ENCODE assay signal across 14 cellular contexts in genomic region chr3:114333180-114333922, GRCh38. TPM values are rescaled to one million over a fixed set of nuclear protein-coding genes. Genes with fewer than 3 reads are reported as not detected.
DNase-seq lines count a peak whose midpoint lies in the region; ATAC-seq and TF ChIP-seq lines count a peak whose summit lies in the region.
"Had no signal": no experiment of that assay in that cellular context is flagged by ENCODE, and none has a peak within 500 bp of the region (broad histone marks: within the 10 kb centered on the region; RNA-seq: fewer than 3 reads in every experiment).

No MANE protein-coding gene starts in this region.

- H3K4me3 Mint-ChIP-seq in naive thymus-derived CD8-positive, alpha-beta T cell = no peak overlapping the region

- 0 out of 2 replicates have a peak overlapping the region, but pooled peaks have one; percentile 7 for H2AFZ ChIP-seq in Karpas-422 (ENCODE audit: low read length)

- no peaks in the 10 kb centered on the region for H3K27me3 ChIP-seq in Karpas-422 (ENCODE audit: low read length)

- no peak overlapping the region for H3K9ac ChIP-seq in Karpas-422 (ENCODE audit: low read length)

- POLR2A ChIA-PET in naive thymus-derived CD8-positive, alpha-beta T cell (lab: Charles Lee) = no interaction called here

- H3K9me3 Mint-ChIP-seq in naive thymus-derived CD8-positive, alpha-beta T cell = peaks cover 0 to 11% (median 0%) of the 10 kb centered on the region in 9 donors

- H3K27me3 Mint-ChIP-seq in naive thymus-derived CD8-positive, alpha-beta T cell = no peaks in the 10 kb centered on the region

- H3K27ac ChIP-seq in Karpas-422 (ENCODE audit: low read length) (no peak overlapping the region), angular gyrus (ENCODE audit: low read depth, low read length) (peak overlapping the region; percentile 80)

- DNase-seq in EH (ENCODE audit: low read depth) = peak; percentile 7
- DNase-seq in Karpas-422 = no peak
- DNase-seq in naive thymus-derived CD8-positive, alpha-beta T cell = no peak
- DNase-seq in NCI-H2029 treated with DMSO at 0.1 percent for 48 hours (lab: John Stamatoyannopoulos, UW) = no peak
- no peak for DNase-seq in NCI-H774 (lab: John Stamatoyannopoulos, UW)
- DNase-seq in foreskin fibroblast = no peak
- DNase-seq: activated effector memory CD4-positive, alpha-beta T cell treated with Interleukin-2 at 50 U/mL for 16 hours; cortex of kidney; left cardiac atrium; NCI-H2029 had no signal

- H3K4me2 ChIP-seq in Karpas-422 (ENCODE audit: low read depth, low read length, poor library complexity, severe bottlenecking) = peak overlapping the region; percentile 22

- H3K4me3 ChIP-seq in Karpas-422 (ENCODE audit: low read length) = no peak overlapping the region
- no peak overlapping the region for H3K4me3 ChIP-seq in foreskin fibroblast (ENCODE audit: low read depth in 1 of 2, low read length in 2 of 2)

- no peaks in the 10 kb centered on the region for H4K20me1 ChIP-seq in Karpas-422 (ENCODE audit: insufficient read depth, low read depth, low read length)

- no peak for ATAC-seq in naive thymus-derived CD8-positive, alpha-beta T cell
- ATAC-seq in GM19328 (IDR thresholded peaks at IDR 0.05; ENCODE audit: unreplicated experiment) = no peak
- ATAC-seq: left cardiac atrium had no signal

- H3K36me3 Mint-ChIP-seq in naive thymus-derived CD8-positive, alpha-beta T cell = peaks cover 14 to 45% (median 32%) of the 10 kb centered on the region in 3 donors

- peak overlapping the region in 6 of 10 donors; percentile 5 to 86 (median 64) for H3K27ac Mint-ChIP-seq in naive thymus-derived CD8-positive, alpha-beta T cell

- peaks cover 15% of the 10 kb centered on the region for H3K4me1 ChIP-seq in Karpas-422 (ENCODE audit: low read length)

- H3K79me2 ChIP-seq in Karpas-422 (ENCODE audit: low read length) = no peaks in the 10 kb centered on the region

- H3K4me1 Mint-ChIP-seq in naive thymus-derived CD8-positive, alpha-beta T cell = peaks cover 7 to 48% (median 12%) of the 10 kb centered on the region in 4 donors

- no peaks in the 10 kb centered on the region for H3K9me2 ChIP-seq in Karpas-422 (replicated peaks; ENCODE audit: insufficient read depth, low read length)

- no peaks in the 10 kb centered on the region for H3K9me3 ChIP-seq in Karpas-422 (ENCODE audit: low read length)

- TF ChIP-seq CTCF in foreskin fibroblast (IDR thresholded peaks at IDR 0.05; ENCODE audit: low read depth, low read length) = no peak

- no peaks in the 10 kb centered on the region for H3K36me3 ChIP-seq in Karpas-422 (ENCODE audit: insufficient read depth, low read length)

RNA-seq across cellular contexts. Expression of gene TIGIT, which starts 39.5 kb away (rescaled TPM):
- 1.2 and 3.3 TPM in 2 replicates for total RNA-seq in Karpas-422 (2014; rRNA removed; shearing (Covaris generic); ENCODE audit: low replicate concordance)
- 1 to 10 TPM; 5.0 TPM for total RNA-seq in naive thymus-derived CD8-positive, alpha-beta T cell
- 10 to 100 TPM in 1 of 3 donors, 1 to 10 TPM in 2; 1.5 to 58.2 (median 1.7) TPM for polyA plus RNA-seq in naive thymus-derived CD8-positive, alpha-beta T cell
- total RNA-seq: frontal cortex, H4 had no signal
